ENCODE assay signal across 1 cellular context in the genomic region with DNA sequence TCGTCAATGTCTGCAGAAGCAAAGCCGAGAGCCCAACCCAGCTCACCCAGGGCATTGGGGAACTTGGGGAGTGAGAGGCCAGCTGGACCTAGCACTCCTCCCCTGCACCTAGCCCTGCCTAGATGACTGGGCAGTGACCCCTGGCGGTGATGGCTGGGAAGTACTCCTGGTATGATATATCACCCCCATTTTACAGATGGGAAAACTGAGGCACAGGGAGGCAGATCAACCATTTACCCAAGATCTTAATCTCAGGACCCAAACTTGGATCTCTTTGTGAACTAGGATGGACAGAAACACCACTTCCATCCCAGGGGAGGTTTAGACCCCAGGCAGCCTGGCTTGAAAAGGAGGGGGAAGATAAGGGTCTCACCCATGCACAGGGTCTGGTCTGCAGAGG.
TF ChIP-seq lines count a peak whose summit lies in the region.

No MANE protein-coding gene starts in this region.

TF ChIP-seq in IMR-90, 13 proteins besides CTCF, POLR2A, EP300 and RAD21:
- TF ChIP-seq NFE2L2 (IDR thresholded peaks at IDR 0.05; ENCODE audit: low read depth, low read length), result no peak
- TF ChIP-seq RCOR1 (IDR thresholded peaks at IDR 0.05; ENCODE audit: insufficient replicate concordance, low read length), result no peak
- TF ChIP-seq CHD1 (IDR thresholded peaks at IDR 0.05; ENCODE audit: low read depth, low read length), result no peak
- TF ChIP-seq BHLHE40 (IDR thresholded peaks at IDR 0.05; ENCODE audit: low read depth, low read length), result no peak
